1 cellular context compared by ENCODE assay signal in genomic region chr3:137205394-137206060, GRCh38.
A peak's percentile ranks its signal among the peaks of the same experiment; 100 is the strongest.
TF ChIP-seq lines count a peak whose summit lies in the region.

No MANE protein-coding gene starts in this region.

TF ChIP-seq in HepG2, 621 proteins besides CTCF, POLR2A, EP300 and RAD21:
- TF ChIP-seq HES4 (CRISPR knock-in tag; IDR thresholded peaks at IDR 0.05; ENCODE audit: borderline replicate concordance) (no peak), NFIB (CRISPR knock-in tag; IDR thresholded peaks at IDR 0.05; ENCODE audit: borderline replicate concordance) (no peak), DDIT3 (CRISPR knock-in tag; IDR thresholded peaks at IDR 0.05) (no peak), ATF7 (IDR thresholded peaks at IDR 0.05) (no peak), ATF7 (CRISPR knock-in tag; IDR thresholded peaks at IDR 0.05) (no peak), ZNF296 (CRISPR knock-in tag; conservative IDR thresholded peaks at IDR 0.05) (no peak)
- TF ChIP-seq, protein P1, sequence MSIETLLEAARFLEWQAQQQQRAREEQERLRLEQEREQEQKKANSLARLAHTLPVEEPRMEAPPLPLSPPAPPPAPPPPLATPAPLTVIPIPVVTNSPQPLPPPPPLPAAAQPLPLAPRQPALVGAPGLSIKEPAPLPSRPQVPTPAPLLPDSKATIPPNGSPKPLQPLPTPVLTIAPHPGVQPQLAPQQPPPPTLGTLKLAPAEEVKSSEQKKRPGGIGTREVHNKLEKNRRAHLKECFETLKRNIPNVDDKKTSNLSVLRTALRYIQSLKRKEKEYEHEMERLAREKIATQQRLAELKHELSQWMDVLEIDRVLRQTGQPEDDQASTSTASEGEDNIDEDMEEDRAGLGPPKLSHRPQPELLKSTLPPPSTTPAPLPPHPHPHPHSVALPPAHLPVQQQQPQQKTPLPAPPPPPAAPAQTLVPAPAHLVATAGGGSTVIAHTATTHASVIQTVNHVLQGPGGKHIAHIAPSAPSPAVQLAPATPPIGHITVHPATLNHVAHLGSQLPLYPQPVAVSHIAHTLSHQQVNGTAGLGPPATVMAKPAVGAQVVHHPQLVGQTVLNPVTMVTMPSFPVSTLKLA (IDR thresholded peaks at IDR 0.05) = peak; percentile 76
